Comparison of ENCODE assay signal across 8 cellular contexts in the genomic region with DNA sequence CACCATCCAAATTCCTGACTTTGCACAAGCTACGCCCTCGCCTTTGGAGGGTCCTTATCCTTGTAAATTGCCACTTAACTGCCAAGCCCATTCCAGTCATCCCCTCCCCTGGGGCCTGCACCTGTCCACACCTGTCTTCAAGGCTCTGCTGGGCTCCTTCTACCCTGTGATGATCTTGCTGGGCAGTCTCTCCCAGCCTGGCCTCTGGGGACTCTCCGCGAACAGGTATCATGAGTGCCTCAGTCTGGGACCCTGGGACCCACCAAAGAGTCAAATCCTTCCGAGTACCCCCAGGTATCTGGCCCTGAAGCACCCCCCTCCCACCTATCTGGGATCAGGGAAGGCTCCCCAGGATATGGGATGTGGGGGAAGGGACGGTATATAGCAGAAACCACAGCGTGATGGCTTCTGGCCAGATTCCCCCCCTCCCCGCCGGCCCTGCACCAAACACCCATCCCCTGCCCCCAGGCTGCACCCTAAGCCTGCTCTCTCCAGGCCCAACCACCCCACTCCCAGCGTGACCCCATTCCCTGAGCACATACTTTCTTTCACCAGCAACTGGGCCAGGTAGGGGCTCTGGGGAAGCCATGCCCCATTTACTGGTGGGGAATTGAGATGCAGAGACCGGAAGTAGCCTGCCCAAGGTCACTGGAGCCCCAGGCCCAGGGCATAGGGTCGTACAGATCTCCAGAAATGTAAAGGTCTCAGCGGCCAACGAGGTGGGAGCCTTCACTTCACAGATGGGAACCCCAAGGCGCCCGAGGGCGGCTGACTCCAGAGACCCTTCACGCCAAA. TPM values are rescaled to one million over a fixed set of nuclear protein-coding genes. Genes with fewer than 3 reads are reported as not detected.
DNase-seq lines count a peak whose midpoint lies in the region; ATAC-seq and TF ChIP-seq lines count a peak whose summit lies in the region.

No MANE protein-coding gene starts in this region.

- no peaks in the 10 kb centered on the region for H3K27me3 ChIP-seq in CD4-positive, alpha-beta T cell (ENCODE audit: control insufficient read depth, insufficient read depth, low read length)
- no peaks in the 10 kb centered on the region for H3K27me3 ChIP-seq in Karpas-422 (ENCODE audit: low read length)
- H3K27me3 ChIP-seq in brain microvascular endothelial cell (replicated peaks) = no peaks in the 10 kb centered on the region
- no peaks in the 10 kb centered on the region for H3K27me3 ChIP-seq in mesendoderm (ENCODE audit: insufficient read depth, low read length, poor library complexity)

- H4K8ac ChIP-seq in mesendoderm (ENCODE audit: low read depth, low read length) = no peak overlapping the region

- H3K4me2 ChIP-seq in Karpas-422 (ENCODE audit: low read depth, low read length, poor library complexity, severe bottlenecking) = peak overlapping the region; percentile 85
- peak overlapping the region; percentile 92 for H3K4me2 ChIP-seq in mesendoderm (ENCODE audit: low read length)

- H3K4me1 ChIP-seq in Karpas-422 (ENCODE audit: low read length) = peaks cover 48% of the 10 kb centered on the region
- peaks cover 12% of the 10 kb centered on the region for H3K4me1 ChIP-seq in mesendoderm (ENCODE audit: control insufficient read depth, low read depth, low read length)

- H3K36me3 ChIP-seq in Karpas-422 (ENCODE audit: insufficient read depth, low read length) = no peaks in the 10 kb centered on the region
- no peaks in the 10 kb centered on the region for H3K36me3 ChIP-seq in brain microvascular endothelial cell (replicated peaks)
- H3K36me3 ChIP-seq in mesendoderm (ENCODE audit: control insufficient read depth, insufficient read depth, low read length) = no peaks in the 10 kb centered on the region

- H3K27me3 Mint-ChIP-seq in CD4-positive, alpha-beta T cell = no peaks in the 10 kb centered on the region

- H3K27ac ChIP-seq in CD4-positive, alpha-beta T cell (ENCODE audit: low read depth, low read length) = peak overlapping the region; percentile 53
- peak overlapping the region; percentile 90 for H3K27ac ChIP-seq in Karpas-422 (ENCODE audit: low read length)
- H3K27ac ChIP-seq in brain microvascular endothelial cell = no peak overlapping the region
- H3K27ac ChIP-seq in mesendoderm (ENCODE audit: low read depth, low read length) = peak overlapping the region; percentile 42

- H3K9ac ChIP-seq in Karpas-422 (ENCODE audit: low read length) (peak overlapping the region; percentile 86), mesendoderm (ENCODE audit: low read length) (peak overlapping the region; percentile 93)

- H3K27ac Mint-ChIP-seq in CD4-positive, alpha-beta T cell = peak overlapping the region; percentile 86

- H3K9me2 ChIP-seq in Karpas-422 (replicated peaks; ENCODE audit: insufficient read depth, low read length) = no peaks in the 10 kb centered on the region

- H3K4ac ChIP-seq in mesendoderm (ENCODE audit: low read depth, low read length) = peak overlapping the region; percentile 75

- peak overlapping the region; percentile 39 for H2BK120ac ChIP-seq in mesendoderm (ENCODE audit: low read depth, low read length)

- peaks cover 63% of the 10 kb centered on the region for H3K4me1 Mint-ChIP-seq in CD4-positive, alpha-beta T cell (ENCODE audit: low read depth)

- no peaks in the 10 kb centered on the region for H3K9me3 Mint-ChIP-seq in CD4-positive, alpha-beta T cell

- H3K23ac ChIP-seq in mesendoderm (ENCODE audit: low read length) = no peak overlapping the region

- H2BK15ac ChIP-seq in mesendoderm (replicated peaks; ENCODE audit: low read depth) = no peak overlapping the region

- no peak overlapping the region for H4K5ac ChIP-seq in mesendoderm (ENCODE audit: low read length)

- peaks cover 21% of the 10 kb centered on the region; the same call in 1 of the 2 replicates for H4K20me1 ChIP-seq in Karpas-422 (ENCODE audit: insufficient read depth, low read depth, low read length)

- TF ChIP-seq CTCF in CD4-positive, alpha-beta T cell (IDR thresholded peaks at IDR 0.05) = no peak
- TF ChIP-seq CTCF in brain microvascular endothelial cell (IDR thresholded peaks at IDR 0.05; ENCODE audit: low read depth, low read length, missing control alignments) = no peak

- CTCF ChIA-PET in CD4-positive, alpha-beta T cell (lab: Charles Lee) = interaction anchor here (1.2 kb wide), 1 partner anchor 26 kb away, joined by 4 read pairs; no protein-coding TSS in a partner anchor

- no peak for DNase-seq in CD4-positive, alpha-beta T cell
- DNase-seq in Karpas-422 (peak; percentile 54), brain microvascular endothelial cell (no peak), mesendoderm (no peak), D341Med (ENCODE audit: low spot score) (no peak), OCI-M2 (lab: John Stamatoyannopoulos, UW; ENCODE audit: unreplicated experiment) (no peak)

- peak overlapping the region; percentile 94 for H3K18ac ChIP-seq in mesendoderm (ENCODE audit: low read length)

- H3K4me3 ChIP-seq in Karpas-422 (ENCODE audit: low read length) (peak overlapping the region; percentile 77), brain microvascular endothelial cell (ENCODE audit: low read depth, low read length) (peak overlapping the region; percentile 73), mesendoderm (ENCODE audit: low read length) (peak overlapping the region; percentile 87)

- peak overlapping the region; percentile 96 for H3K4me3 Mint-ChIP-seq in CD4-positive, alpha-beta T cell

- peak overlapping the region; percentile 66 for H2BK5ac ChIP-seq in mesendoderm (ENCODE audit: low read length)

- WGBS in mesendoderm (ENCODE audit: extremely low coverage, insufficient coverage, low lambda C conversion rate) = no CpG with 5 or more reads among the region's 18 CpGs

- intact Hi-C loops in CD4-positive, alpha-beta T cell (cut with DNase I, micrococcal nuclease) = loop anchor here (1.0 to 5.0 kb wide), 5 partner anchors 15 to 63 kb away; partner anchors contain the start of genes ATG16L2 (in 1 of the 2) and STARD10 (in 1 of the 2)

- peak overlapping the region; percentile 65 for H2AK5ac ChIP-seq in mesendoderm (ENCODE audit: low read length)

- H3K79me2 ChIP-seq in Karpas-422 (ENCODE audit: low read length) = peaks cover 55% of the 10 kb centered on the region
- peaks cover 44% of the 10 kb centered on the region for H3K79me2 ChIP-seq in mesendoderm (ENCODE audit: control insufficient read depth, insufficient read depth, low read length)

- peaks cover 34% of the 10 kb centered on the region for H3K79me1 ChIP-seq in mesendoderm (ENCODE audit: low read length)

- H2AFZ ChIP-seq in Karpas-422 (ENCODE audit: low read length) = no peak overlapping the region; the same call in 1 of the 2 replicates

- POLR2A ChIA-PET in CD4-positive, alpha-beta T cell (lab: Charles Lee) = interaction anchor here (1.6 kb wide), 1 partner anchor 29 kb away, joined by 4 read pairs; no protein-coding TSS in a partner anchor

- ATAC-seq in CD4-positive, alpha-beta T cell (ENCODE audit: poor library complexity) = no peak
- no peak for ATAC-seq in HG03342 (IDR thresholded peaks at IDR 0.05; ENCODE audit: unreplicated experiment)
- ATAC-seq in GM18909 (IDR thresholded peaks at IDR 0.05; ENCODE audit: poor library complexity, unreplicated experiment) = no peak

- no peaks in the 10 kb centered on the region for H3K9me3 ChIP-seq in CD4-positive, alpha-beta T cell (ENCODE audit: control insufficient read depth, low read length)
- H3K9me3 ChIP-seq in Karpas-422 (ENCODE audit: low read length) = no peaks in the 10 kb centered on the region

- peak overlapping the region; percentile 84 for H3K56ac ChIP-seq in mesendoderm (ENCODE audit: low read length)

- in situ Hi-C loops in brain microvascular endothelial cell (cut with HindIII; ENCODE audit: low pct_ligation_motif_present, low sequenced_read_pairs) = no loop called here

- peaks cover 15% of the 10 kb centered on the region for H3K36me3 Mint-ChIP-seq in CD4-positive, alpha-beta T cell (ENCODE audit: low read depth)

RNA-seq across cellular contexts. Expression of gene ARAP1, which starts 0.7 kb away (rescaled TPM):
- total RNA-seq in CD4-positive, alpha-beta T cell = 10 to 100 TPM; 65.7 to 69.8 TPM
- total RNA-seq in Karpas-422 (2014; rRNA removed; shearing (Covaris generic); ENCODE audit: low replicate concordance) = 76.1 and 103 TPM in 2 replicates
- polyA plus RNA-seq in mesendoderm (2013, experiment 1 of 2) = 29.0 TPM
- 27.5 TPM for polyA plus RNA-seq in mesendoderm (2013, experiment 2 of 2)

RNA-seq across cellular contexts. Expression of gene STARD10, which starts 42.4 kb away (rescaled TPM):
- total RNA-seq in CD4-positive, alpha-beta T cell = 10 to 100 TPM; 10.5 to 12.9 TPM
- 4.3 and 4.7 TPM in 2 replicates for total RNA-seq in Karpas-422 (2014; rRNA removed; shearing (Covaris generic); ENCODE audit: low replicate concordance)
- polyA plus RNA-seq in mesendoderm (2013, experiment 1 of 2) = 12.8 TPM
- 13.7 TPM for polyA plus RNA-seq in mesendoderm (2013, experiment 2 of 2)
